Comparison of ENCODE assay signal across 19 cellular contexts in the genomic region with DNA sequence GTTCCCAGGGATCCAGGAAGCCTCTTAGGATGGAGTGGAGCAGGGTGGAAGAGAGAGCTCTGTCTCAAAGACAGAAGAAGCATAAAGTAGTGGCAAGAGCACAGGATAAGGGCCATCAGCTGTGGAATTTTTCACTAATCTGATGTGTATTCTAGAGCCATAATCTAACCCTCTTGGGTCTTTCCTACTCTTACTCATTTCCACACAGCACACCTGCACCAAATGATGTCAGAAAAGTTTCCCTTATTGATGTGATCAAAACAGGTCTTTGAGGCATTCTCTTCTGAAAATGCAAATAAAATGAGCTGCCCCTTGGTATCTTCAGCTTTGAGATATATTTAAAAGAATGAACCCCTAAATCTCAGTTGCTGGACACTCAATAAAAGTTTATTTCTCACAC.
"Had no signal": no experiment of that assay in that cellular context is flagged by ENCODE, and none has a peak within 500 bp of the region (broad histone marks: within the 10 kb centered on the region; RNA-seq: fewer than 3 reads in every experiment).

No MANE protein-coding gene starts in this region.

- H2AFZ ChIP-seq: parathyroid adenoma had no signal

- H3K4me1 ChIP-seq: esophagus muscularis mucosa, lower lobe of right lung, parathyroid adenoma, prostate gland, right lobe of liver, tibial artery, upper lobe of left lung, uterus had no signal

- H3K27ac ChIP-seq: epithelial cell of prostate, esophagus muscularis mucosa, gastrocnemius medialis, left ventricle myocardium inferior, lower lobe of right lung, parathyroid adenoma, prostate gland, right lobe of liver, tibial artery, upper lobe of left lung, uterus had no signal

- H3K27me3 ChIP-seq: esophagus muscularis mucosa, gastrocnemius medialis, right lobe of liver, tibial artery, upper lobe of left lung, uterus had no signal

- DNase-seq: effector memory CD8-positive, alpha-beta T cell; gastrocnemius medialis; immature natural killer cell; kidney; left cardiac atrium; left ventricle myocardium inferior; lower lobe of right lung; natural killer cell; nucleus accumbens; right lobe of liver; stimulated activated CD4-positive, alpha-beta T cell treated with anti-CD3 and anti-CD28 coated beads, Interleukin-4, amount 100 ng/mL, for 1 hour; tibial artery; upper lobe of left lung; uterus had no signal

- H3K9me3 ChIP-seq: gastrocnemius medialis, lower lobe of right lung, prostate gland, right lobe of liver, tibial artery, upper lobe of left lung, uterus had no signal

- H3K4me3 ChIP-seq: esophagus muscularis mucosa, gastrocnemius medialis, left ventricle myocardium inferior, lower lobe of right lung, prostate gland, right lobe of liver, tibial artery, upper lobe of left lung, uterus had no signal

- FAIRE-seq: kidney had no signal

- H3K36me3 ChIP-seq: esophagus muscularis mucosa, gastrocnemius medialis, left ventricle myocardium inferior, lower lobe of right lung, prostate gland, right lobe of liver, tibial artery, upper lobe of left lung, uterus had no signal

- H3K79me2 ChIP-seq: parathyroid adenoma had no signal

- H3K9ac ChIP-seq: parathyroid adenoma had no signal

- ATAC-seq: effector memory CD8-positive, alpha-beta T cell; gastrocnemius medialis; left cardiac atrium; natural killer cell; right lobe of liver; stimulated activated memory B cell treated with anti-CD40 and anti-IgM and Interleukin-4, amounts not matched to agents 10 μg/mL and 1 μg/mL and 100 μg/mL, for 72 hours had no signal
